ENCODE assay signal across 19 cellular contexts in genomic region chrX:20913760-20914159, GRCh38.
A peak's percentile ranks its signal among the peaks of the same experiment; 100 is the strongest.
DNase-seq lines count a peak whose midpoint lies in the region; ATAC-seq and TF ChIP-seq lines count a peak whose summit lies in the region.
"Had no signal": no experiment of that assay in that cellular context is flagged by ENCODE, and none has a peak within 500 bp of the region (broad histone marks: within the 10 kb centered on the region; RNA-seq: fewer than 3 reads in every experiment).

No MANE protein-coding gene starts in this region.

- no peak overlapping the region for H3K27ac Mint-ChIP-seq in activated CD8-positive, alpha-beta T cell treated with anti-CD3 and anti-CD28 coated beads for 36 hours
- H3K27ac Mint-ChIP-seq: activated CD4-positive, alpha-beta memory T cell treated with anti-CD3 and anti-CD28 coated beads, Interleukin-2, amount 10 ng/mL, durations not matched to agents 7 days and 5 days; activated T-helper 1 cell treated with anti-CD3 and anti-CD28 coated beads, Interleukin-12 subunit alpha, Interleukin-12 subunit beta, Interleukin-2, Interleukin-4 antibody, amounts not matched to agents 30 ng/mL and 10 ng/mL and 1 ng/mL, durations not matched to agents 14 hours and 24 hours and 36 hours; natural killer cell had no signal

- no peaks in the 10 kb centered on the region for H3K27me3 ChIP-seq in A673 (replicated peaks; ENCODE audit: insufficient read depth, low read depth, low read length, poor library complexity)
- H3K27me3 ChIP-seq: esophagus muscularis mucosa, right atrium auricular region, tibial artery had no signal

- no peak for TF ChIP-seq RAD21 in Ishikawa (IDR thresholded peaks at IDR 0.05; ENCODE audit: low read depth)

- no peak overlapping the region for H3K4me3 ChIP-seq in A673 (ENCODE audit: low read depth, low read length, poor library complexity, severe bottlenecking)
- H3K4me3 ChIP-seq: coronary artery, esophagus muscularis mucosa, lower lobe of right lung, right atrium auricular region, tibial artery had no signal

- H3K27ac ChIP-seq in A673 (ENCODE audit: low read depth, low read length, poor library complexity, severe bottlenecking) = no peak overlapping the region
- H3K27ac ChIP-seq: coronary artery, esophagus muscularis mucosa, lower lobe of right lung, right atrium auricular region, tibial artery had no signal

- no peaks in the 10 kb centered on the region for H3K27me3 Mint-ChIP-seq in activated CD8-positive, alpha-beta T cell treated with anti-CD3 and anti-CD28 coated beads for 36 hours
- H3K27me3 Mint-ChIP-seq: activated CD4-positive, alpha-beta memory T cell treated with anti-CD3 and anti-CD28 coated beads, Interleukin-2, amount 10 ng/mL, durations not matched to agents 7 days and 5 days had no signal

- CTCF ChIA-PET in A673 (lab: Charles Lee) = no interaction called here
- CTCF ChIA-PET in activated CD8-positive, alpha-beta T cell treated with anti-CD3 and anti-CD28 coated beads for 36 hours (lab: Charles Lee) = no interaction called here

- H3K4me1 Mint-ChIP-seq in activated CD8-positive, alpha-beta T cell treated with anti-CD3 and anti-CD28 coated beads for 36 hours (ENCODE audit: low read depth) = no peaks in the 10 kb centered on the region
- H3K4me1 Mint-ChIP-seq: activated CD4-positive, alpha-beta memory T cell treated with anti-CD3 and anti-CD28 coated beads, Interleukin-2, amount 10 ng/mL, durations not matched to agents 7 days and 5 days; natural killer cell had no signal

- intact Hi-C loops in A673 (cut with micrococcal nuclease; ENCODE audit: unreplicated experiment) = no loop called here
- intact Hi-C loops in activated CD8-positive, alpha-beta T cell treated with anti-CD3 and anti-CD28 coated beads for 36 hours (cut with micrococcal nuclease) = no loop called here

- POLR2A ChIA-PET in A673 (lab: Charles Lee; ENCODE audit: low non-redundant PET) = no interaction called here
- POLR2A ChIA-PET in activated CD8-positive, alpha-beta T cell treated with anti-CD3 and anti-CD28 coated beads for 36 hours (lab: Charles Lee) = no interaction called here

- H3K36me3 Mint-ChIP-seq in activated CD8-positive, alpha-beta T cell treated with anti-CD3 and anti-CD28 coated beads for 36 hours (ENCODE audit: low read depth) = no peaks in the 10 kb centered on the region
- H3K36me3 Mint-ChIP-seq: natural killer cell had no signal

- H3K9me3 Mint-ChIP-seq in activated CD8-positive, alpha-beta T cell treated with anti-CD3 and anti-CD28 coated beads for 36 hours = no peaks in the 10 kb centered on the region
- H3K9me3 Mint-ChIP-seq: activated CD4-positive, alpha-beta memory T cell treated with anti-CD3 and anti-CD28 coated beads, Interleukin-2, amount 10 ng/mL, durations not matched to agents 7 days and 5 days; activated T-helper 1 cell treated with anti-CD3 and anti-CD28 coated beads, Interleukin-12 subunit alpha, Interleukin-12 subunit beta, Interleukin-2, Interleukin-4 antibody, amounts not matched to agents 30 ng/mL and 10 ng/mL and 1 ng/mL, durations not matched to agents 14 hours and 24 hours and 36 hours had no signal

- TF ChIP-seq EP300 in Ishikawa (IDR thresholded peaks at IDR 0.05; ENCODE audit: borderline replicate concordance) = no peak

- DNase-seq in A673 (ENCODE audit: low spot score) (peak; percentile 1), iPS-NIHi11 (ENCODE audit: low spot score) (peak; percentile 35), LoVo (ENCODE audit: low spot score) (no peak)
- DNase-seq in activated CD8-positive, alpha-beta T cell treated with anti-CD3 and anti-CD28 coated beads for 36 hours = peak; percentile 6
- DNase-seq: activated CD4-positive, alpha-beta memory T cell treated with anti-CD3 and anti-CD28 coated beads, Interleukin-2, amount 10 ng/mL, durations not matched to agents 7 days and 5 days; GDM1; hypothalamus; lower lobe of right lung; MV-4-11; natural killer cell; tibial artery had no signal

- H3K9me3 ChIP-seq in A673 (ENCODE audit: low read depth, low read length, poor library complexity, severe bottlenecking) = no peaks in the 10 kb centered on the region
- H3K9me3 ChIP-seq: esophagus muscularis mucosa, lower lobe of right lung, right atrium auricular region, tibial artery had no signal

- no TSS peak for BruUV-seq in A673 (replicated peaks; lab: Mats Ljungman, UMichigan)

- H3K4me1 ChIP-seq in A673 (ENCODE audit: insufficient read depth, low read length, poor library complexity, severe bottlenecking) = no peaks in the 10 kb centered on the region
- H3K4me1 ChIP-seq: esophagus muscularis mucosa, lower lobe of right lung, right atrium auricular region, tibial artery had no signal

- no peak for TF ChIP-seq CTCF in A673 (conservative IDR thresholded peaks at IDR 0.05; ENCODE audit: low read depth, low read length)
- no peak for TF ChIP-seq CTCF in activated CD8-positive, alpha-beta T cell treated with anti-CD3 and anti-CD28 coated beads for 36 hours (IDR thresholded peaks at IDR 0.05)

- no peaks in the 10 kb centered on the region for H3K36me3 ChIP-seq in A673 (ENCODE audit: insufficient read depth, low read length, poor library complexity, severe bottlenecking)
- H3K36me3 ChIP-seq: esophagus muscularis mucosa, lower lobe of right lung, right atrium auricular region, tibial artery had no signal

- H3K4me3 Mint-ChIP-seq in activated CD8-positive, alpha-beta T cell treated with anti-CD3 and anti-CD28 coated beads for 36 hours = no peak overlapping the region
- H3K4me3 Mint-ChIP-seq: activated CD4-positive, alpha-beta memory T cell treated with anti-CD3 and anti-CD28 coated beads, Interleukin-2, amount 10 ng/mL, durations not matched to agents 7 days and 5 days; activated T-helper 1 cell treated with anti-CD3 and anti-CD28 coated beads, Interleukin-12 subunit alpha, Interleukin-12 subunit beta, Interleukin-2, Interleukin-4 antibody, amounts not matched to agents 30 ng/mL and 10 ng/mL and 1 ng/mL, durations not matched to agents 14 hours and 24 hours and 36 hours; natural killer cell had no signal

- no peak for ATAC-seq in activated CD8-positive, alpha-beta T cell treated with anti-CD3 and anti-CD28 coated beads for 36 hours
- ATAC-seq in HG03108 (IDR thresholded peaks at IDR 0.05; ENCODE audit: unreplicated experiment) (no peak), HG02610 (IDR thresholded peaks at IDR 0.05; ENCODE audit: unreplicated experiment) (no peak), GM21786 (IDR thresholded peaks at IDR 0.05; ENCODE audit: unreplicated experiment) (no peak)
- ATAC-seq: lower lobe of right lung, natural killer cell had no signal

TF ChIP-seq in Ishikawa, 13 proteins besides CTCF, POLR2A, EP300 and RAD21:
- TF ChIP-seq MAX (IDR thresholded peaks at IDR 0.05) = no peak
- TF ChIP-seq REST (IDR thresholded peaks at IDR 0.05; ENCODE audit: low read depth) = peak; percentile 81
